Comparison of ENCODE assay signal across 8 cellular contexts in the genomic region with DNA sequence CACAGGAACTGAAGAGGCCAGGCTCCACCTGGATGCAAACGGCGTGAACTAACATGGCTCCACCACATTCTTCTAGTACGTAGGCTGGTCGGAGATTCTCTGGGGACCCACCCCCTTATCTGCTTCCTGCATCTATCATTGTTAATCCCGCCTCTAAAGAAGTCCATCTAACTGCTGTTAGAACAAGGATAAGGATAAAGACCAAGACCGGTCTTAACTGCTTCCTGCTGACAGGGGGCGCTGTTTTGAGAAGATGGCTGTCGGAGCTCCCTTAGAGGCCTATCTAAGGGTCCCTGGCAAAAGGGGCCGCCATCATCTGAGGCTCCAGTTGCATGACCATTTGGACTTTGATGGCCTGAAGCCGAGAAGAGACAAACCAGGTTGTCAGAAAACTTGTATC. TPM values are rescaled to one million over a fixed set of nuclear protein-coding genes. Genes with fewer than 3 reads are reported as not detected.
DNase-seq lines count a peak whose midpoint lies in the region; ATAC-seq and TF ChIP-seq lines count a peak whose summit lies in the region.

No MANE protein-coding gene starts in this region.

- no peak overlapping the region for H3K9ac ChIP-seq in PC-3 (ENCODE audit: low read length)

- no peaks in the 10 kb centered on the region for H3F3A ChIP-seq in PC-3 (ENCODE audit: low read length, unreplicated experiment)

- no peak overlapping the region for H3K4me3 Mint-ChIP-seq in activated naive CD4-positive, alpha-beta T cell treated with anti-CD3 and anti-CD28 coated beads for 36 hours

- no peaks in the 10 kb centered on the region for H3K9me3 ChIP-seq in PC-3 (ENCODE audit: low read length)

- no peak overlapping the region for H3K4me3 ChIP-seq in PC-3 (ENCODE audit: low read length)

- H3K36me3 Mint-ChIP-seq in activated naive CD4-positive, alpha-beta T cell treated with anti-CD3 and anti-CD28 coated beads for 36 hours (ENCODE audit: low read depth), result no peaks in the 10 kb centered on the region

- CTCF ChIA-PET in PC-3 (lab: Charles Lee), result interaction anchor here (0.6 kb wide), 1 partner anchor 180 kb away, joined by 4 read pairs; no protein-coding TSS in a partner anchor
- CTCF ChIA-PET in activated naive CD4-positive, alpha-beta T cell treated with anti-CD3 and anti-CD28 coated beads for 36 hours (lab: Charles Lee), result interaction anchor here (0.7 to 2.6 kb wide), 12 partner anchors 8 to 322 kb away, joined by 3 to 31 read pairs (median 3); partner anchors contain the start of genes FXR2 and SENP3

- H4K20me1 ChIP-seq in PC-3 (ENCODE audit: low read length), result no peaks in the 10 kb centered on the region

- no TSS peak for BruUV-seq in PC-3 (replicated peaks; lab: Mats Ljungman, UMichigan)

- peaks cover 6% of the 10 kb centered on the region for H3K9me3 Mint-ChIP-seq in activated naive CD4-positive, alpha-beta T cell treated with anti-CD3 and anti-CD28 coated beads for 36 hours

- POLR2A ChIA-PET in PC-3 (lab: Charles Lee; ENCODE audit: unreplicated experiment), result no interaction called here

- no peaks in the 10 kb centered on the region for H3K27me3 ChIP-seq in PC-3 (ENCODE audit: low read length)

- DNase-seq in ELF-1 (ENCODE audit: low read depth, low spot score) (peak; percentile 81), PC-3 (peak; percentile 3), iPS-NIHi7 (ENCODE audit: extremely low spot score) (peak; percentile 78), SHP77 treated with DMSO at 0.1 percent for 48 hours (lab: John Stamatoyannopoulos, UW) (no peak)
- DNase-seq in activated naive CD4-positive, alpha-beta T cell treated with anti-CD3 and anti-CD28 coated beads for 36 hours, result peak; percentile 62
- DNase-seq in stimulated activated naive CD4-positive, alpha-beta T cell treated with Interleukin-2 at 50 U/mL for 16 hours (lab: John Stamatoyannopoulos, UW), result peak; percentile 28

- H2AFZ ChIP-seq in PC-3 (ENCODE audit: low read length), result no peak overlapping the region

- no peak overlapping the region for H3K27ac ChIP-seq in PC-3 (ENCODE audit: low read length)

- H3K9me2 ChIP-seq in PC-3 (replicated peaks; ENCODE audit: low read length), result no peaks in the 10 kb centered on the region

- no peaks in the 10 kb centered on the region for H3K4me1 ChIP-seq in PC-3 (ENCODE audit: insufficient read depth, low read length)

- H3K4me1 Mint-ChIP-seq in activated naive CD4-positive, alpha-beta T cell treated with anti-CD3 and anti-CD28 coated beads for 36 hours (ENCODE audit: low read depth), result no peaks in the 10 kb centered on the region

- intact Hi-C loops in PC-3 (cut with micrococcal nuclease), result no loop called here
- intact Hi-C loops in activated naive CD4-positive, alpha-beta T cell treated with anti-CD3 and anti-CD28 coated beads for 36 hours (cut with micrococcal nuclease), result loop anchor here (1.0 kb wide), 1 partner anchor 38 kb away; the partner anchor contains the start of gene SENP3

- no peaks in the 10 kb centered on the region for H3K79me2 ChIP-seq in PC-3 (ENCODE audit: low read length)

- peak; percentile 47; the same call in 1 of the 2 replicates for TF ChIP-seq CTCF in PC-3 (conservative IDR thresholded peaks at IDR 0.05; ENCODE audit: low read depth, low read length)

- H3K27ac Mint-ChIP-seq in activated naive CD4-positive, alpha-beta T cell treated with anti-CD3 and anti-CD28 coated beads for 36 hours, result no peak overlapping the region

- H3K36me3 ChIP-seq in PC-3 (ENCODE audit: low read depth, low read length), result no peaks in the 10 kb centered on the region

- no peak overlapping the region for H3K4me2 ChIP-seq in PC-3 (ENCODE audit: low read length)

- no peak for ATAC-seq in PC-3
- no peak for ATAC-seq in HG02571 (IDR thresholded peaks at IDR 0.05; ENCODE audit: unreplicated experiment)
- no peak for ATAC-seq in GM18909 (IDR thresholded peaks at IDR 0.05; ENCODE audit: poor library complexity, unreplicated experiment)

- H3K27me3 Mint-ChIP-seq in activated naive CD4-positive, alpha-beta T cell treated with anti-CD3 and anti-CD28 coated beads for 36 hours (ENCODE audit: low read depth), result no peaks in the 10 kb centered on the region

RNA-seq across cellular contexts. Expression of gene TNFSF12, which starts 25.8 kb away (rescaled TPM):
- total RNA-seq in PC-3 (2014; rRNA removed), result 15.2 and 24.2 TPM in 2 replicates
- total RNA-seq in activated naive CD4-positive, alpha-beta T cell treated with anti-CD3 and anti-CD28 coated beads for 36 hours, result 1 to 10 TPM; 5.8 to 7.4 TPM

RNA-seq across cellular contexts. Expression of gene TNFSF13, which starts 35.5 kb away (rescaled TPM):
- 3.6 and 5.2 TPM in 2 replicates for total RNA-seq in PC-3 (2014; rRNA removed)
- total RNA-seq in activated naive CD4-positive, alpha-beta T cell treated with anti-CD3 and anti-CD28 coated beads for 36 hours, result 1 to 10 TPM; 2.1 to 2.6 TPM

RNA-seq across cellular contexts. Expression of gene SENP3, which starts 38.7 kb away (rescaled TPM):
- total RNA-seq in PC-3 (2014; rRNA removed), result 82.8 and 88.7 TPM in 2 replicates
- 10 to 100 TPM; 43.2 to 46.9 TPM for total RNA-seq in activated naive CD4-positive, alpha-beta T cell treated with anti-CD3 and anti-CD28 coated beads for 36 hours

RNA-seq across cellular contexts. Expression of gene POLR2A, which starts 38.9 kb away (rescaled TPM):
- total RNA-seq in PC-3 (2014; rRNA removed), result 47.1 and 95.7 TPM in 2 replicates
- total RNA-seq in activated naive CD4-positive, alpha-beta T cell treated with anti-CD3 and anti-CD28 coated beads for 36 hours, result 100 to 1,000 TPM; 204 to 205 TPM

RNA-seq across cellular contexts. Expression of gene SLC35G6, which starts 41.8 kb away (rescaled TPM):
- not detected in 2 replicates for total RNA-seq in PC-3 (2014; rRNA removed)
- total RNA-seq in activated naive CD4-positive, alpha-beta T cell treated with anti-CD3 and anti-CD28 coated beads for 36 hours, result not detected
